ENCODE assay signal across 25 cellular contexts in genomic region chr4:7339751-7340552, GRCh38.
"Had no signal": no experiment of that assay in that cellular context is flagged by ENCODE, and none has a peak within 500 bp of the region (broad histone marks: within the 10 kb centered on the region; RNA-seq: fewer than 3 reads in every experiment).

No MANE protein-coding gene starts in this region.

- H3K27ac Mint-ChIP-seq: activated CD4-positive, alpha-beta memory T cell treated with anti-CD3 and anti-CD28 coated beads for 36 hours; activated CD4-positive, alpha-beta T cell treated with anti-CD3 and anti-CD28 coated beads, Interleukin-2, amount 10 ng/mL, durations not matched to agents 7 days and 5 days; activated naive CD8-positive, alpha-beta T cell treated with anti-CD3 and anti-CD28 coated beads, Interleukin-2, amount 50 U/mL, for 24 hours; T-cell had no signal

- H3K27me3 ChIP-seq: ascending aorta, body of pancreas had no signal

- H3K36me3 Mint-ChIP-seq: activated CD4-positive, alpha-beta memory T cell treated with anti-CD3 and anti-CD28 coated beads for 36 hours; activated naive CD4-positive, alpha-beta T cell treated with anti-CD3 and anti-CD28 coated beads, Interleukin-2, amount 50 U/mL, for 72 hours; T-cell had no signal

- H3K4me3 ChIP-seq: ascending aorta, body of pancreas, SK-N-MC had no signal

- H3K9me3 ChIP-seq: ascending aorta, body of pancreas had no signal

- H3K9me3 Mint-ChIP-seq: activated CD4-positive, alpha-beta memory T cell treated with anti-CD3 and anti-CD28 coated beads for 36 hours; activated naive CD8-positive, alpha-beta T cell treated with anti-CD3 and anti-CD28 coated beads, Interleukin-2, amount 50 U/mL, for 24 hours had no signal

- ATAC-seq: activated naive CD4-positive, alpha-beta T cell treated with anti-CD3 and anti-CD28 coated beads, Interleukin-2, amount 50 U/mL, for 72 hours; activated naive CD8-positive, alpha-beta T cell treated with anti-CD3 and anti-CD28 coated beads, Interleukin-2, amount 50 U/mL, for 24 hours; activated T-cell treated with anti-CD3 and anti-CD28 coated beads, Interleukin-2, amount 50 U/mL, for 4 hours; body of pancreas; T-cell had no signal

- H3K4me2 ChIP-seq: KMS-11 had no signal

- H3K4me1 Mint-ChIP-seq: activated CD4-positive, alpha-beta T cell treated with anti-CD3 and anti-CD28 coated beads, Interleukin-2, amount 10 ng/mL, durations not matched to agents 7 days and 5 days; activated naive CD8-positive, alpha-beta T cell treated with anti-CD3 and anti-CD28 coated beads, Interleukin-2, amount 50 U/mL, for 24 hours; T-cell had no signal

- H3K4me3 Mint-ChIP-seq: activated CD4-positive, alpha-beta memory T cell treated with anti-CD3 and anti-CD28 coated beads for 36 hours; activated CD4-positive, alpha-beta T cell treated with anti-CD3 and anti-CD28 coated beads, Interleukin-2, amount 10 ng/mL, durations not matched to agents 7 days and 5 days; activated naive CD8-positive, alpha-beta T cell treated with anti-CD3 and anti-CD28 coated beads, Interleukin-2, amount 50 U/mL, for 24 hours; activated T-cell treated with anti-CD3 and anti-CD28 coated beads, Interleukin-2, amount 50 U/mL, for 4 hours; T-cell had no signal

- H3K36me3 ChIP-seq: ascending aorta had no signal

- H3K27ac ChIP-seq: ascending aorta, body of pancreas, KMS-11, SK-N-MC had no signal

- H3K27me3 Mint-ChIP-seq: activated CD4-positive, alpha-beta memory T cell treated with anti-CD3 and anti-CD28 coated beads for 36 hours; activated CD4-positive, alpha-beta T cell treated with anti-CD3 and anti-CD28 coated beads, Interleukin-2, amount 10 ng/mL, durations not matched to agents 7 days and 5 days; activated naive CD8-positive, alpha-beta T cell treated with anti-CD3 and anti-CD28 coated beads, Interleukin-2, amount 50 U/mL, for 24 hours; T-cell had no signal

- DNase-seq: activated CD4-positive, alpha-beta memory T cell treated with anti-CD3 and anti-CD28 coated beads for 36 hours; activated CD4-positive, alpha-beta T cell treated with anti-CD3 and anti-CD28 coated beads, Interleukin-2, amount 10 ng/mL, durations not matched to agents 7 days and 5 days; activated CD4-positive, CD25-positive, alpha-beta regulatory T cell; activated CD8-positive, alpha-beta memory T cell treated with anti-CD3 and anti-CD28 coated beads for 24 hours; activated effector memory CD4-positive, alpha-beta T cell treated with anti-CD3 and anti-CD28 coated beads, Interleukin-2, amount 50 U/mL, for 16 hours; activated naive CD4-positive, alpha-beta T cell treated with Interleukin-2 at 50 U/mL for 16 hours; activated naive CD8-positive, alpha-beta T cell treated with anti-CD3 and anti-CD28 coated beads, Interleukin-2, amount 50 U/mL, for 24 hours; activated T-cell treated with anti-CD3 and anti-CD28 coated beads, Interleukin-2, amount 50 U/mL, for 4 hours; amniotic stem cell; body of pancreas; NCI-H1092; NCI-H1417; NCI-H1930; NCI-H2107; NCI-H345; NCI-H510A; NCI-H526 treated with DMSO at 0.1 percent for 48 hours; NCI-H82; T-cell; T-helper 2 cell; T1000 had no signal

- H3K9ac ChIP-seq: KMS-11 had no signal

- H3K4me1 ChIP-seq: body of pancreas had no signal
